In the genomic region with DNA sequence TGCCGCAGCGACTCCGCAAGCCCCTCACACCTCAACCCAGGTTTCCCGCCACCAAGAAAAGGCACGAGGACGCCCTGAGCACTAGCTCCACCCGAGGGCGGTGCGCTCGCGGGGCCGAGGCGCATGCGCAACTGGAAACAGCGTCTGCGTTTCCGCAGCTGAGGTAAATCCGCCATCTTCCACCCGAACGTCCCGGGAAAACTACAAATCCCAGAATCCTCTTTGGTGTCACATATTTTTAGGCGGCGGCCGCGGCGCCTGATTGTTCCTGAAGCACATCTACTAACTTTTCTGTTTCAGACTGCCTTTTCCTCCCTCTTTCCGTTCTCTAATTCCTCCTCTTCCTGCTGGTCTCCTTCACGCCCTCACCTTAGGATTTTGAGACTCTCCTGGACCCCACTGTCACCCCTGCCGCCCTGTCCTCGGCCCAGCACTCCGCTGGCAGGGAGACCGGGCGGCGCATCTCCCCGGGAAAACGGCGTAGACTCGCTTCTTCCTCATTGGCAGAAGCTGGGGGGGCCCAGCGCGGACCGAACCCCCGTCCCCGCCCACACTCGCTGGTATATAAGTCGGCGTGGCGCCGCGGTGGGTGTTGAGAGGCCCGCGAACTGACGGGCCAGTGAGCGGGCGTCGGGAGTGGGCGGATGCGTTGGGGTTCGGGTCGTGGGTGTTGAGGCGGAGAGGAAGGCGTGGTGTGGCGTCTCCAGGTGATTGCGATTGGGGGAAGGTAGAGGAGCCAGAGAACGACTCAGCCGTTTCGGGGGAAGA, we compare ENCODE assay signal across 8 cellular contexts. TPM values are rescaled to one million over a fixed set of nuclear protein-coding genes. Genes with fewer than 3 reads are reported as not detected.
DNase-seq lines count a peak whose midpoint lies in the region; ATAC-seq and TF ChIP-seq lines count a peak whose summit lies in the region.

A gene with protein sequence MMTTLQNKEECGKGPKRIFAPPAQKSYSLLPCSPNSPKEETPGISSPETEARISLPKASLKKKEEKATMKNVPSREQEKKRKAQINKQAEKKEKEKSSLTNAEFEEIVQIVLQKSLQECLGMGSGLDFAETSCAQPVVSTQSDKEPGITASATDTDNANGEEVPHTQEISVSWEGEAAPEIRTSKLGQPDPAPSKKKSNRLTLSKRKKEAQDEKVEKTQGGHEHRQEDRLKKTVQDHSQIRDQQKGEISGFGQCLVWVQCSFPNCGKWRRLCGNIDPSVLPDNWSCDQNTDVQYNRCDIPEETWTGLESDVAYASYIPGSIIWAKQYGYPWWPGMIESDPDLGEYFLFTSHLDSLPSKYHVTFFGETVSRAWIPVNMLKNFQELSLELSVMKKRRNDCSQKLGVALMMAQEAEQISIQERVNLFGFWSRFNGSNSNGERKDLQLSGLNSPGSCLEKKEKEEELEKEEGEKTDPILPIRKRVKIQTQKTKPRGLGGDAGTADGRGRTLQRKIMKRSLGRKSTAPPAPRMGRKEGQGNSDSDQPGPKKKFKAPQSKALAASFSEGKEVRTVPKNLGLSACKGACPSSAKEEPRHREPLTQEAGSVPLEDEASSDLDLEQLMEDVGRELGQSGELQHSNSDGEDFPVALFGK (minus strand): TSS at position 505 of the 768 bp plus-strand sequence. CDS start 8,054 bp downstream, outside the sequence.

- H3K27me3 Mint-ChIP-seq in IgD-negative memory B cell = peaks cover 6% of the 10 kb centered on the region

- peak within 1 kb of the TSS; percentile 99 to 100 (median 100) for H3K27ac Mint-ChIP-seq in IgD-negative memory B cell

- H3K36me3 ChIP-seq in mucosa of descending colon (ENCODE audit: low read depth) = peaks cover 7% of the 10 kb centered on the region

- H3K9me3 Mint-ChIP-seq in IgD-negative memory B cell = no peaks in the 10 kb centered on the region

- H3K9me3 ChIP-seq in mucosa of descending colon = no peaks in the 10 kb centered on the region

- peaks cover 26% of the 10 kb centered on the region for H3K4me1 ChIP-seq in mucosa of descending colon (ENCODE audit: low read depth)

- H3K4me3 ChIP-seq in epithelial cell of proximal tubule (ENCODE audit: low read depth, low read length) (peak within 1 kb of the TSS; percentile 92), mucosa of descending colon (peak within 1 kb of the TSS; percentile 75)

- ATAC-seq in GM21529 (IDR thresholded peaks at IDR 0.05; ENCODE audit: unreplicated experiment) = peak; percentile 39
- peak; percentile 74 for ATAC-seq in mucosa of descending colon

- intact Hi-C loops in mucosa of descending colon (cut with DNase I, micrococcal nuclease) = loop anchor here in 1 of 2 donors (5.0 kb wide), 1 partner anchor 296 kb away; no protein-coding TSS in a partner anchor

- DNase-seq in DMS 273 (lab: John Stamatoyannopoulos, UW; ENCODE audit: unreplicated experiment) (peak; percentile 99), OCI-M1 (lab: John Stamatoyannopoulos, UW) (peak; percentile 99), epithelial cell of proximal tubule (ENCODE audit: low read depth) (peak; percentile 85), mucosa of descending colon (peak; percentile 96 to 99 (median 98))
- DNase-seq in activated T-cell treated with anti-CD3 and anti-CD28 coated beads, Interleukin-2, amount 50 U/mL, for 1 hour = peak; percentile 98
- peak; percentile 97 for DNase-seq in stimulated activated CD8-positive, alpha-beta memory T cell treated with anti-CD3 and anti-CD28 coated beads, Interleukin-4, amount 100 ng/mL, for 1 hour (ENCODE audit: low read depth in 2 of 2, low spot score in 1 of 2)

- H3K36me3 Mint-ChIP-seq in IgD-negative memory B cell = peaks cover 1% of the 10 kb centered on the region

- peak within 1 kb of the TSS; percentile 85 to 100 (median 98) for H3K4me3 Mint-ChIP-seq in IgD-negative memory B cell

- no peak for TF ChIP-seq CTCF in epithelial cell of proximal tubule (conservative IDR thresholded peaks at IDR 0.05; ENCODE audit: low read depth, low read length)
- TF ChIP-seq CTCF in mucosa of descending colon (IDR thresholded peaks at IDR 0.05) = no peak

- peaks cover 6 to 17% (median 13%) of the 10 kb centered on the region in 3 donors for H3K4me1 Mint-ChIP-seq in IgD-negative memory B cell

RNA-seq across cellular contexts. Expression of the gene that starts here (rescaled TPM):
- polyA plus RNA-seq in IgD-negative memory B cell = 12.1 TPM
- total RNA-seq in epithelial cell of proximal tubule (0.65 and 3.8 TPM in 2 replicates), mucosa of descending colon (1 to 10 TPM; 1.8 to 6.1 (median 2.3) TPM)

Comparison
In these comparisons a context has a peak if more than half of its experiments do, and no peak if none do; other contexts are left out.
1. Peak in every context shown above with its lines: DNase-seq, ATAC-seq and H3K4me3 ChIP-seq.